9 cellular contexts compared by ENCODE assay signal in the genomic region with DNA sequence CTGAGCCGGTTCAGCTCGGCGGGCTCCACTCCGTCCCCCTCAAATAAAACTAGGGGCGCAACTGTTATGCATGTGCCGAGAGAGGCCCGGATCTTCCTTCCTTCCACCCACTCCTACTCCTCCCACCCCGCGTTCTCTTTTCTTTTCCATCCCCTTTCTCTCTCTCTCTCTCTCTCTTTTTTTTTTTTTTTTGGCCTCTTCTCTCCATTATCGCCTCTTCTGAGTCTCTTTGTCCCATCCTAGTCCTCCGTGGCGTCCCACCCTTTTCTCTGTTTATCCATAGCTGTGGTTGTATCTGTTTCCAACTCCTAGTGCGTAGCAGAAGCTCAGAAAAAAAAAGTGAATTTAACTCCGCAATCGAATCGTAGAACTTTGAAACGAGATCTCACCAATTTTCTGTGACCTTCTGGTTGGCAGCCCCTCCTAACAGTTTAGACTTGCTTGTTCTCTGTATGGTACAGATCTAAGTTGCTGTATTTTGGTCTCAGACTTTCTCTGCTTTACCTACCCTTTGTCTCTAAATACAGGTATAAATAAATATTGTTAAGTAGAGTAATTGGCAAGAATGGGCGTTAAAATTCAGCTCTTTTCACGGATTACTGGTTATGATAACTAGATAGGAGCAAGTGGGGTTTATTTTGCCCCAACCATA. TPM values are rescaled to one million over a fixed set of nuclear protein-coding genes. Genes with fewer than 3 reads are reported as not detected.
DNase-seq lines count a peak whose midpoint lies in the region; TF ChIP-seq lines count a peak whose summit lies in the region.
"Had no signal": no experiment of that assay in that cellular context is flagged by ENCODE, and none has a peak within 500 bp of the region (broad histone marks: within the 10 kb centered on the region; RNA-seq: fewer than 3 reads in every experiment).

No MANE protein-coding gene starts in this region.

- peaks cover 54 to 55% of the 10 kb centered on the region in 2 donors for H3K27me3 Mint-ChIP-seq in CD4-positive, alpha-beta memory T cell
- H3K27me3 Mint-ChIP-seq in nephron progenitor cell (ENCODE audit: low read depth, poor library complexity), result peaks cover 100% of the 10 kb centered on the region

- peaks cover 42% of the 10 kb centered on the region for H3K4me1 ChIP-seq in CD4-positive, alpha-beta memory T cell (ENCODE audit: insufficient read depth, low read length)
- H3K4me1 ChIP-seq in HEK293 (ENCODE audit: control insufficient read depth, insufficient read depth, low read length) (peaks cover 6% of the 10 kb centered on the region; the same call in 1 of the 2 replicates), duodenal mucosa (ENCODE audit: control insufficient read depth in 1 of 2, insufficient read depth in 2 of 2, low read length in 2 of 2) (peaks cover 3 to 8% of the 10 kb centered on the region in 2 donors), prostate gland (replicated peaks) (no peaks in the 10 kb centered on the region)
- H3K4me1 ChIP-seq: SJCRH30 had no signal

- intact Hi-C loops in CD4-positive, alpha-beta memory T cell (cut with micrococcal nuclease), result no loop called here
- intact Hi-C loops in prostate gland (cut with DNase I), result no loop called here

- POLR2A ChIA-PET in CD4-positive, alpha-beta memory T cell (lab: Charles Lee; ENCODE audit: partially characterized antibody), result no interaction called here
- POLR2A ChIA-PET in HEK293 (lab: Yijun Ruan, JAX), result no interaction called here

- peaks cover 15 to 67% (median 36%) of the 10 kb centered on the region in 4 donors for H3K4me1 Mint-ChIP-seq in CD4-positive, alpha-beta memory T cell
- peaks cover 16% of the 10 kb centered on the region for H3K4me1 Mint-ChIP-seq in nephron progenitor cell

- H3K9ac ChIP-seq in duodenal mucosa (ENCODE audit: low read depth in 1 of 2, low read length in 2 of 2), result no peak overlapping the region

- no peak for TF ChIP-seq POLR2A in prostate gland (IDR thresholded peaks at IDR 0.05)

- H3K27ac Mint-ChIP-seq in CD4-positive, alpha-beta memory T cell, result no peak overlapping the region
- H3K27ac Mint-ChIP-seq in nephron progenitor cell, result no peak overlapping the region

- no peak overlapping the region for H3K27ac ChIP-seq in CD4-positive, alpha-beta memory T cell (ENCODE audit: low read depth, low read length)
- no peak overlapping the region for H3K27ac ChIP-seq in HEK293 (ENCODE audit: extremely low read depth, low read depth, low read length)
- H3K27ac ChIP-seq in duodenal mucosa (ENCODE audit: low read depth, low read length), result no peak overlapping the region
- no peak overlapping the region for H3K27ac ChIP-seq in prostate gland
- H3K27ac ChIP-seq: SJCRH30 had no signal

- H3K9me3 Mint-ChIP-seq in CD4-positive, alpha-beta memory T cell, result no peaks in the 10 kb centered on the region
- no peaks in the 10 kb centered on the region for H3K9me3 Mint-ChIP-seq in nephron progenitor cell

- H3K9me3 ChIP-seq in CD4-positive, alpha-beta memory T cell (ENCODE audit: control insufficient read depth in 1 of 2, low read length in 2 of 2), result no peaks in the 10 kb centered on the region
- H3K9me3 ChIP-seq in HEK293 (ENCODE audit: control insufficient read depth, insufficient read depth, low read depth, low read length) (no peaks in the 10 kb centered on the region), duodenal mucosa (ENCODE audit: control insufficient read depth in 1 of 2, low read length in 2 of 2) (no peaks in the 10 kb centered on the region), prostate gland (no peaks in the 10 kb centered on the region)
- H3K9me3 ChIP-seq: SJCRH30 had no signal

- peaks cover 0 to 3% of the 10 kb centered on the region in 2 donors for H3K36me3 Mint-ChIP-seq in CD4-positive, alpha-beta memory T cell
- no peaks in the 10 kb centered on the region for H3K36me3 Mint-ChIP-seq in nephron progenitor cell (ENCODE audit: low read depth)

- 6% methylated on average over 19 of the region's 19 CpGs for WGBS in prostate gland

- H3K4me3 Mint-ChIP-seq in CD4-positive, alpha-beta memory T cell, result peak overlapping the region; percentile 53 to 71 (median 62)
- H3K4me3 Mint-ChIP-seq in nephron progenitor cell, result peak overlapping the region; percentile 70

- CTCF ChIA-PET in CD4-positive, alpha-beta memory T cell (lab: Charles Lee; ENCODE audit: partially characterized antibody), result interaction anchor here (0.7 to 1.0 kb wide), 2 partner anchors 21 to 183 kb away, joined by 3 to 4 read pairs; no protein-coding TSS in a partner anchor
- CTCF ChIA-PET in HEK293 (lab: Yijun Ruan, JAX), result interaction anchor here (0.6 to 8.1 kb wide), 14 partner anchors 9 to 727 kb away, joined by 3 to 46 read pairs (median 4); no protein-coding TSS in a partner anchor

- no peaks in the 10 kb centered on the region for H3K36me3 ChIP-seq in CD4-positive, alpha-beta memory T cell (ENCODE audit: insufficient read depth, low read length)
- no peaks in the 10 kb centered on the region for H3K36me3 ChIP-seq in HEK293 (ENCODE audit: control insufficient read depth in 2 of 2, insufficient read depth in 1 of 2, low read length in 2 of 2)
- no peaks in the 10 kb centered on the region for H3K36me3 ChIP-seq in duodenal mucosa (ENCODE audit: control insufficient read depth in 1 of 2, insufficient read depth in 2 of 2, low read length in 2 of 2)
- H3K36me3 ChIP-seq in prostate gland, result no peaks in the 10 kb centered on the region
- H3K36me3 ChIP-seq: SJCRH30 had no signal

- DNase-seq in CD4-positive, alpha-beta memory T cell, result no peak
- no peak for DNase-seq in nephron progenitor cell
- DNase-seq in SKM-1 treated with dmso at 0.1 percent for 144 hours (lab: John Stamatoyannopoulos, UW; ENCODE audit: unreplicated experiment), result no peak
- no peak for DNase-seq in prostate gland (ENCODE audit: low spot score)
- no peak for DNase-seq in NCI-H128 (lab: John Stamatoyannopoulos, UW; ENCODE audit: unreplicated experiment)
- DNase-seq: caudate nucleus, SJCRH30 had no signal

- H3K27me3 ChIP-seq in CD4-positive, alpha-beta memory T cell (ENCODE audit: insufficient read depth, low read length), result peaks cover 61% of the 10 kb centered on the region
- peaks cover 90 to 94% of the 10 kb centered on the region in 2 donors for H3K27me3 ChIP-seq in duodenal mucosa (ENCODE audit: control insufficient read depth in 1 of 2, insufficient read depth in 2 of 2, low read length in 2 of 2)
- peaks cover 61% of the 10 kb centered on the region for H3K27me3 ChIP-seq in prostate gland (replicated peaks; ENCODE audit: insufficient read depth)
- H3K27me3 ChIP-seq: SJCRH30 had no signal

- TF ChIP-seq CTCF in HEK293 (tag by site-specific recombination; IDR thresholded peaks at IDR 0.05) (no peak), nephron progenitor cell (IDR thresholded peaks at IDR 0.05) (no peak), prostate gland (IDR thresholded peaks at IDR 0.05) (no peak)

- H3K4me3 ChIP-seq in CD4-positive, alpha-beta memory T cell (ENCODE audit: low read length in 2 of 2), result no peak overlapping the region
- H3K4me3 ChIP-seq in HEK293 (ENCODE audit: low read depth, low read length) (no peak overlapping the region), duodenal mucosa (ENCODE audit: low read depth in 1 of 2, low read length in 2 of 2) (peak overlapping the region; percentile 29 to 45), prostate gland (no peak overlapping the region)
- H3K4me3 ChIP-seq: SJCRH30 had no signal

TF ChIP-seq in HEK293, 187 proteins besides CTCF, POLR2A, EP300 and RAD21:
- TF ChIP-seq IKZF3 (tag by site-specific recombination; IDR thresholded peaks at IDR 0.05) (no peak), ZNF473 (tag by site-specific recombination; IDR thresholded peaks at IDR 0.05) (no peak), ZNF513 (tag by site-specific recombination; IDR thresholded peaks at IDR 0.05) (no peak), ZFHX2 (tag by site-specific recombination; conservative IDR thresholded peaks at IDR 0.05) (0 out of 2 replicates have a peak, but pooled peaks have one; percentile 9)
- TF ChIP-seq, protein P1, sequence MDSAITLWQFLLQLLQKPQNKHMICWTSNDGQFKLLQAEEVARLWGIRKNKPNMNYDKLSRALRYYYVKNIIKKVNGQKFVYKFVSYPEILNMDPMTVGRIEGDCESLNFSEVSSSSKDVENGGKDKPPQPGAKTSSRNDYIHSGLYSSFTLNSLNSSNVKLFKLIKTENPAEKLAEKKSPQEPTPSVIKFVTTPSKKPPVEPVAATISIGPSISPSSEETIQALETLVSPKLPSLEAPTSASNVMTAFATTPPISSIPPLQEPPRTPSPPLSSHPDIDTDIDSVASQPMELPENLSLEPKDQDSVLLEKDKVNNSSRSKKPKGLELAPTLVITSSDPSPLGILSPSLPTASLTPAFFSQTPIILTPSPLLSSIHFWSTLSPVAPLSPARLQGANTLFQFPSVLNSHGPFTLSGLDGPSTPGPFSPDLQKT (IDR thresholded peaks at IDR 0.05; ENCODE audit: borderline replicate concordance, low read depth, low read length), result no peak

RNA-seq across cellular contexts. Expression of gene RAX, which starts 3.6 kb away (rescaled TPM):
- not detected for total RNA-seq in CD4-positive, alpha-beta memory T cell
- not detected for polyA plus RNA-seq in CD4-positive, alpha-beta memory T cell
- total RNA-seq in prostate gland, result under 1 TPM; 0.23 to 0.40 TPM
- total RNA-seq: SJCRH30 had no signal

RNA-seq across cellular contexts. Expression of gene CPLX4, which starts 48.8 kb away (rescaled TPM):
- total RNA-seq in CD4-positive, alpha-beta memory T cell, result not detected
- not detected for polyA plus RNA-seq in CD4-positive, alpha-beta memory T cell
- not detected for total RNA-seq in prostate gland
- total RNA-seq: SJCRH30 had no signal

RNA-seq across cellular contexts. Expression of gene GRP, which starts 49.7 kb away (rescaled TPM):
- total RNA-seq in CD4-positive, alpha-beta memory T cell, result not detected
- not detected for polyA plus RNA-seq in CD4-positive, alpha-beta memory T cell
- 1 to 10 TPM in 1 of 2 donors, not detected in 1; 1.4 TPM for total RNA-seq in prostate gland

Comparison
In these comparisons a context has a peak if more than half of its experiments do, and no peak if none do; other contexts are left out.
1. H3K4me3 ChIP-seq: peak in duodenal mucosa (2 of 2); none in CD4-positive, alpha-beta memory T cell (0 of 2), HEK293 (single experiment) and prostate gland (0 of 2).